18 cellular contexts compared by ENCODE assay signal in the genomic region with DNA sequence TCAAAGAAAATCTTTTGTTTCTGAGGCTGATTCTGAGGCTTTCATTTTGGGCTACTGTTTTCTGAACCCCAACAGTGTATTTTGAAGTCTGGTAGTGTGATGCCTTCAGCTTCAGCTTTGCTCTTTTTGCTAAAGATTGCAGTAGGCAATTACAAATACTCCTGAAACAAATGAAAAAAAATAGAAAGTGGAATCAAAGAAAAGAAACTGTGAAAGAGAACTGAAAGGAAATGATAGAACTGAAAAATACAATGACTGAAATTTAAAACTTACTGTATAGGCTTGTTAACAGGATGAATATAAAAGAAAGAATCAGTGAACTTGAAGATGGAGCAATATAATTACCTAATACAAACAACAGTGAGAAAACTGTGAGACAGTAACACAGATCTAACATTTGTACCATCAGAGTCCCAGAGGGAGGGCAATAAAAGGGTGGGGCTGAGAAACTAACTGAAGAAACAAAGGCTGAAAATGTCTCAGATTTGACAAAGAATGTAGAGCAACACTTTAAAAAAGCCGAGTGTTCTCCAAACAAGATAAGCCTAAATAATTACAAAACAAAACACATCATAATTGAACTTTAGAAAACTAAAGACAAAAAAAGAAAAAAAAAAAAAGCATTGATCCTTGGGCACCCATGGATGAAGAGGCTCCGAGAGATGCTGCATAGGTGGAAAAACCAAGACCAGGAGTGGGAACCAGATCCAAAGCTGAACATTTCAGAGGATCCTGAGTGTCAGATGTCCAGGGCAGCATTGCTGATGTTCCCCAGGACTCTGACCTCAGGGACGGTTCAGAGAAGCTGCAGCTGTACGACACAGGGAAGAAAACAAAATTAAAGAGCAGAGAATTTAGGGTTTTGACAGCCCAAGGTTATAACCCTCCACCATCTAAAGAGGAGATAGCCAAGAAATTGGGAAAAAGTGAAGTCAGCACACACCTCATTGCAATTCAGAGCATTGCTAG.
DNase-seq lines count a peak whose midpoint lies in the region; ATAC-seq, FAIRE-seq and TF ChIP-seq lines count a peak whose summit lies in the region.
"Had no signal": no experiment of that assay in that cellular context is flagged by ENCODE, and none has a peak within 500 bp of the region (broad histone marks: within the 10 kb centered on the region; RNA-seq: fewer than 3 reads in every experiment).

No MANE protein-coding gene starts in this region.

- CTCF ChIA-PET in PC-9 (lab: Charles Lee): no interaction called here

- H3F3A ChIP-seq in PC-9 (ENCODE audit: insufficient read depth, low read depth): peaks cover 32% of the 10 kb centered on the region

- H3K27me3 ChIP-seq in cardiac muscle cell: no peaks in the 10 kb centered on the region
- H3K27me3 ChIP-seq in right cardiac atrium (ENCODE audit: control insufficient read depth, insufficient read depth): no peaks in the 10 kb centered on the region
- no peaks in the 10 kb centered on the region for H3K27me3 ChIP-seq in PC-9 (ENCODE audit: insufficient read depth, low read depth)
- H3K27me3 ChIP-seq: neutrophil, thyroid gland had no signal

- peak overlapping the region; percentile 4; the same call in 1 of the 2 replicates for H3K4me2 ChIP-seq in PC-9

- no peak overlapping the region for H2AFZ ChIP-seq in PC-9

- H3K9me3 ChIP-seq in cardiac muscle cell (ENCODE audit: low read depth) (no peaks in the 10 kb centered on the region), right cardiac atrium (ENCODE audit: control insufficient read depth, low read length) (no peaks in the 10 kb centered on the region), PC-9 (ENCODE audit: insufficient read depth, low read depth) (peaks cover 6% of the 10 kb centered on the region), kidney (ENCODE audit: control insufficient read depth in 1 of 2, low read length in 2 of 2) (no peaks in the 10 kb centered on the region)
- H3K9me3 ChIP-seq: neutrophil, thyroid gland had no signal

- no peaks in the 10 kb centered on the region for H3K9me2 ChIP-seq in PC-9 (ENCODE audit: insufficient read depth)

- H3K79me2 ChIP-seq in PC-9 (ENCODE audit: low read depth): no peaks in the 10 kb centered on the region

- TF ChIP-seq CTCF in cardiac muscle cell (IDR thresholded peaks at IDR 0.05; ENCODE audit: low read depth, low read length): no peak
- TF ChIP-seq CTCF in PC-9 (conservative IDR thresholded peaks at IDR 0.05): no peak
- TF ChIP-seq CTCF in kidney (IDR thresholded peaks at IDR 0.05; ENCODE audit: borderline replicate concordance, extremely low read depth, insufficient read depth): no peak

- POLR2A ChIA-PET in PC-9 (lab: Charles Lee; ENCODE audit: unreplicated experiment): no interaction called here

- no peaks in the 10 kb centered on the region for H3K4me1 ChIP-seq in cardiac muscle cell (ENCODE audit: low read depth)
- no peaks in the 10 kb centered on the region for H3K4me1 ChIP-seq in right cardiac atrium (ENCODE audit: control insufficient read depth, insufficient read depth, low read length)
- H3K4me1 ChIP-seq in PC-9 (replicated peaks; ENCODE audit: insufficient read depth): peaks cover 38% of the 10 kb centered on the region
- peaks cover 0 to 5% of the 10 kb centered on the region in 2 donors for H3K4me1 ChIP-seq in kidney (ENCODE audit: control insufficient read depth in 1 of 2, insufficient read depth in 1 of 2, low read depth in 1 of 2, low read length in 2 of 2)

- H3K9ac ChIP-seq in kidney (ENCODE audit: low read length in 2 of 2): no peak overlapping the region

- ATAC-seq in right cardiac atrium: no peak
- peak; percentile 70 for ATAC-seq in left lobe of liver
- ATAC-seq: stimulated activated naive B cell treated with anti-CD40 and anti-IgM and Interleukin-4, amounts not matched to agents 10 μg/mL and 1 μg/mL and 100 μg/mL, for 72 hours had no signal

- H3K4me3 ChIP-seq in cardiac muscle cell: no peak overlapping the region
- no peak overlapping the region for H3K4me3 ChIP-seq in right cardiac atrium (ENCODE audit: low read length)
- H3K4me3 ChIP-seq in PC-9: no peak overlapping the region
- H3K4me3 ChIP-seq in kidney (ENCODE audit: low read length in 2 of 2): no peak overlapping the region
- H3K4me3 ChIP-seq: thyroid gland had no signal

- intact Hi-C loops in right cardiac atrium (cut with DNase I): no loop called here
- intact Hi-C loops in PC-9 (cut with micrococcal nuclease; ENCODE audit: unreplicated experiment): loop anchor here (2.0 to 10.0 kb wide), 4 partner anchors 71 to 401 kb away; no protein-coding TSS in a partner anchor
- intact Hi-C loops in kidney (cut with DNase I): no loop called here

- no peaks in the 10 kb centered on the region for H4K20me1 ChIP-seq in PC-9 (ENCODE audit: insufficient read depth)

- no TSS peak for BruUV-seq in PC-9 (replicated peaks; lab: Mats Ljungman, UMichigan)

- DNase-seq in cardiac muscle cell (ENCODE audit: low read depth in 1 of 2, low spot score in 1 of 2): no peak
- DNase-seq in right cardiac atrium: no peak
- DNase-seq in PC-9: no peak
- no peak for DNase-seq in left lobe of liver (ENCODE audit: low spot score)
- DNase-seq in urothelium cell line (ENCODE audit: low spot score): no peak
- no peak for DNase-seq in T-helper 2 cell
- DNase-seq in kidney: no peak
- DNase-seq in HT-29 (ENCODE audit: low spot score): no peak
- DNase-seq: activated CD4-positive, alpha-beta T cell treated with anti-CD3 and anti-CD28 coated beads, Interleukin-2, amount 50 U/mL, for 4 hours; activated naive CD4-positive, alpha-beta T cell treated with Interleukin-2 at 50 U/mL for 16 hours; hippocampal formation; NCI-H1105 treated with DMSO at 0.1 percent for 48 hours; NCI-H2171 treated with DMSO at 0.1 percent for 48 hours; NCI-H82; stimulated activated naive B cell treated with anti-CD40 and anti-IgM and Interleukin-4, amounts not matched to agents 10 μg/mL and 1 μg/mL and 100 μg/mL, for 72 hours; thyroid gland had no signal

- H3K27ac ChIP-seq in cardiac muscle cell (peak overlapping the region; percentile 77), right cardiac atrium (ENCODE audit: low read length) (no peak overlapping the region), PC-9 (peak overlapping the region; percentile 80), kidney (ENCODE audit: low read depth in 2 of 2, low read length in 2 of 2) (no peak overlapping the region)
- H3K27ac ChIP-seq: neutrophil had no signal

- peak; percentile 62 for FAIRE-seq in urothelium cell line (lab: Jason Lieb, UNC)
- FAIRE-seq in kidney (lab: Jason Lieb, UNC): no peak
- FAIRE-seq: colon had no signal

- no peaks in the 10 kb centered on the region for H3K36me3 ChIP-seq in cardiac muscle cell
- H3K36me3 ChIP-seq in PC-9 (ENCODE audit: low read depth): no peaks in the 10 kb centered on the region
- no peaks in the 10 kb centered on the region for H3K36me3 ChIP-seq in kidney (ENCODE audit: control insufficient read depth in 1 of 2, insufficient read depth in 2 of 2, low read length in 2 of 2)
- H3K36me3 ChIP-seq: neutrophil, thyroid gland had no signal

- WGBS in right cardiac atrium: 88% methylated on average over 4 of the region's 4 CpGs

Comparison
In these comparisons a context has a peak if more than half of its experiments do, and no peak if none do; other contexts are left out.
1. H3K27ac ChIP-seq: peak in cardiac muscle cell (single experiment) and PC-9 (single experiment); none in right cardiac atrium (single experiment) and kidney (0 of 2).